17 cellular contexts compared by ENCODE assay signal in genomic region chr12:57881035-57881973, GRCh38. TPM values are rescaled to one million over a fixed set of nuclear protein-coding genes. Genes with fewer than 3 reads are reported as not detected.
DNase-seq lines count a peak whose midpoint lies in the region; ATAC-seq, FAIRE-seq and TF ChIP-seq lines count a peak whose summit lies in the region.
"Had no signal": no experiment of that assay in that cellular context is flagged by ENCODE, and none has a peak within 500 bp of the region (broad histone marks: within the 10 kb centered on the region; RNA-seq: fewer than 3 reads in every experiment).

No MANE protein-coding gene starts in this region.

- peaks cover 6% of the 10 kb centered on the region for H3K9me3 Mint-ChIP-seq in astrocyte (ENCODE audit: unreplicated experiment)

- TF ChIP-seq RAD21 in IMR-90 (IDR thresholded peaks at IDR 0.05; ENCODE audit: low read length), result no peak

- peak overlapping the region; percentile 2; the same call in 1 of the 2 replicates for H2BK120ac ChIP-seq in IMR-90 (ENCODE audit: low read depth, low read length)

- DNase-seq in IMR-90 (peak; percentile 71), astrocyte (ENCODE audit: low read depth) (peak; percentile 79), left ventricle myocardium inferior (no peak), small intestine (peak; percentile 90), GF-D8 (lab: John Stamatoyannopoulos, UW) (no peak), NCI-H146 (lab: John Stamatoyannopoulos, UW) (no peak)
- no peak for DNase-seq in activated naive CD4-positive, alpha-beta T cell (lab: John Stamatoyannopoulos, UW)
- DNase-seq: activated CD4-positive, alpha-beta T cell treated with anti-CD3 and anti-CD28 coated beads for 48 hours; activated T-cell treated with anti-CD3 and anti-CD28 coated beads, Interleukin-2, amount 50 U/mL, for 48 hours; DMS53; mesenchymal stem cell; NCI-H1694; NCI-H524; nucleus accumbens; T-helper 2 cell had no signal

- dilution Hi-C loops in IMR-90 (cut with HindIII; ENCODE audit: low sequenced_read_pairs, unreplicated experiment), result no loop called here

- 67% methylated on average over 2 of the region's 9 CpGs; no CpG with 5 or more reads in 1 of the 2 experiments for WGBS in IMR-90 (ENCODE audit: extremely low coverage in 2 of 2, insufficient read length in 1 of 2), 2 experiments
- 88 to 96% (median 94%) methylated on average over 9 of the region's 9 CpGs for WGBS in small intestine, 3 donors

- H3K27ac Mint-ChIP-seq in astrocyte (ENCODE audit: unreplicated experiment), result no peak overlapping the region

- 0 out of 4 replicates have a peak, but pooled peaks cover 0 to 3% of the 10 kb centered on the region in 2 experiments for H3K79me1 ChIP-seq in IMR-90 (ENCODE audit: low read depth in 1 of 2, low read length in 2 of 2)

- H3K36me3 ChIP-seq in IMR-90 (ENCODE audit: control insufficient read depth, insufficient read depth, low read length) (no peaks in the 10 kb centered on the region), astrocyte (ENCODE audit: insufficient read depth, low read length) (no peaks in the 10 kb centered on the region), left ventricle myocardium inferior (no peaks in the 10 kb centered on the region), small intestine (ENCODE audit: control insufficient read depth in 2 of 2, insufficient read depth in 2 of 2, low read length in 2 of 2) (no peaks in the 10 kb centered on the region)
- H3K36me3 ChIP-seq: BLaER1, HAP-1 had no signal

- H3K4me3 Mint-ChIP-seq in astrocyte (ENCODE audit: unreplicated experiment), result no peak overlapping the region

- peak overlapping the region; percentile 41; the same call in 1 of the 2 replicates for H2AK5ac ChIP-seq in IMR-90 (ENCODE audit: low read depth, low read length)

- peak overlapping the region; percentile 69; the same call in 1 of the 2 replicates for H2BK20ac ChIP-seq in IMR-90 (ENCODE audit: low read depth, low read length)

- H3K9ac ChIP-seq in IMR-90 (ENCODE audit: low read depth, low read length), result no peak overlapping the region
- no peak overlapping the region for H3K9ac ChIP-seq in astrocyte (ENCODE audit: low read length)
- H3K9ac ChIP-seq: BLaER1 had no signal

- H3K4me1 Mint-ChIP-seq in astrocyte (ENCODE audit: low read depth, unreplicated experiment), result peaks cover 4% of the 10 kb centered on the region

- H3K9me1 ChIP-seq in IMR-90 (ENCODE audit: insufficient read depth, low read length), result peaks cover 7% of the 10 kb centered on the region; the same call in 1 of the 2 replicates

- H2BK5ac ChIP-seq in IMR-90 (ENCODE audit: low read depth, low read length, poor library complexity, severe bottlenecking), result no peak overlapping the region

- H3K27me3 ChIP-seq in IMR-90 (ENCODE audit: control insufficient read depth, insufficient read depth, low read length), result no peaks in the 10 kb centered on the region
- H3K27me3 ChIP-seq in astrocyte (ENCODE audit: insufficient read depth, low read length), result no peaks in the 10 kb centered on the region
- H3K27me3 ChIP-seq in left ventricle myocardium inferior (ENCODE audit: low read depth), result no peaks in the 10 kb centered on the region
- H3K27me3 ChIP-seq in small intestine (ENCODE audit: control insufficient read depth in 2 of 2, insufficient read depth in 2 of 2, low read length in 2 of 2), result no peaks in the 10 kb centered on the region
- H3K27me3 ChIP-seq: BLaER1 had no signal

- peak overlapping the region; percentile 38; the same call in 1 of the 2 replicates for H3K14ac ChIP-seq in IMR-90 (replicated peaks; ENCODE audit: low read depth, low read length)

- H4K20me1 ChIP-seq in IMR-90 (ENCODE audit: insufficient read depth, low read length) (no peaks in the 10 kb centered on the region), astrocyte (ENCODE audit: insufficient read depth, low read length) (no peaks in the 10 kb centered on the region)
- H4K20me1 ChIP-seq: BLaER1 had no signal

- H2AK9ac ChIP-seq in IMR-90 (replicated peaks; ENCODE audit: low read depth, low read length, poor library complexity), result no peak overlapping the region

- H4K5ac ChIP-seq in IMR-90 (ENCODE audit: low read depth, low read length), result no peak overlapping the region

- peak overlapping the region; percentile 1; the same call in 1 of the 2 replicates for H3K18ac ChIP-seq in IMR-90 (ENCODE audit: low read depth, low read length)

- peaks cover 2% of the 10 kb centered on the region for H3K27me3 Mint-ChIP-seq in astrocyte (ENCODE audit: low read depth, unreplicated experiment)

- no peaks in the 10 kb centered on the region for H3K36me3 Mint-ChIP-seq in astrocyte (ENCODE audit: low read depth, unreplicated experiment)

- FAIRE-seq in astrocyte (lab: Jason Lieb, UNC), result no peak
- FAIRE-seq in small intestine (lab: Jason Lieb, UNC), result no peak

- H3K23ac ChIP-seq in IMR-90 (ENCODE audit: low read depth, low read length), result peak overlapping the region; percentile 84; the same call in 1 of the 2 replicates

- POLR2A ChIA-PET in IMR-90 (lab: Charles Lee; ENCODE audit: unreplicated experiment), result interaction anchor here (1.0 kb wide), 1 partner anchor 16 kb away, joined by 3 read pairs; no protein-coding TSS in a partner anchor

- no peak overlapping the region for H3K27ac ChIP-seq in IMR-90 (ENCODE audit: insufficient read depth, low read length)
- H3K27ac ChIP-seq in astrocyte (ENCODE audit: low read depth, low read length), result no peak overlapping the region
- peak overlapping the region; percentile 77 for H3K27ac ChIP-seq in left ventricle myocardium inferior (replicated peaks)
- H3K27ac ChIP-seq in small intestine (ENCODE audit: low read depth in 1 of 2, low read length in 1 of 2), result peak overlapping the region; percentile 32 to 73
- H3K27ac ChIP-seq: BLaER1 had no signal

- no peak for TF ChIP-seq POLR2A in IMR-90 (IDR thresholded peaks at IDR 0.05; ENCODE audit: low read depth, low read length)

- H3K9me3 ChIP-seq in IMR-90 (ENCODE audit: control insufficient read depth, insufficient read depth, low read length), result 0 out of 2 replicates have a peak, but pooled peaks cover 3% of the 10 kb centered on the region
- no peaks in the 10 kb centered on the region for H3K9me3 ChIP-seq in astrocyte (ENCODE audit: insufficient read depth, low read depth, low read length)
- peaks cover 8% of the 10 kb centered on the region for H3K9me3 ChIP-seq in left ventricle myocardium inferior (replicated peaks)
- no peaks in the 10 kb centered on the region for H3K9me3 ChIP-seq in small intestine (ENCODE audit: control insufficient read depth, low read depth)
- H3K9me3 ChIP-seq: HAP-1 had no signal

- H3K4me2 ChIP-seq in IMR-90 (ENCODE audit: low read depth, low read length) (no peak overlapping the region), astrocyte (ENCODE audit: low read length) (peak overlapping the region; percentile 12)
- H3K4me2 ChIP-seq: BLaER1 had no signal

- CTCF ChIA-PET in IMR-90 (lab: Yijun Ruan, JAX), result interaction anchor here (0.5 kb wide), 1 partner anchor 10 kb away, joined by 3 read pairs; no protein-coding TSS in a partner anchor

- H3K79me2 ChIP-seq in astrocyte (ENCODE audit: insufficient read depth, low read length), result no peaks in the 10 kb centered on the region

- H3K4me3 ChIP-seq in IMR-90 (ENCODE audit: insufficient read depth, low read depth, low read length) (no peak overlapping the region), astrocyte (ENCODE audit: insufficient read depth, low read depth, low read length) (no peak overlapping the region), left ventricle myocardium inferior (no peak overlapping the region), small intestine (ENCODE audit: low read depth in 1 of 2, low read length in 2 of 2) (no peak overlapping the region)
- H3K4me3 ChIP-seq: BLaER1, HAP-1 had no signal

- H3K4me1 ChIP-seq in IMR-90 (ENCODE audit: control insufficient read depth, insufficient read depth, low read length), result peaks cover 5% of the 10 kb centered on the region
- peaks cover 6% of the 10 kb centered on the region for H3K4me1 ChIP-seq in astrocyte (ENCODE audit: insufficient read depth, low read length)
- H3K4me1 ChIP-seq in left ventricle myocardium inferior, result peaks cover 4% of the 10 kb centered on the region
- H3K4me1 ChIP-seq in small intestine (ENCODE audit: control insufficient read depth in 2 of 2, insufficient read depth in 1 of 2, low read depth in 1 of 2, low read length in 1 of 2), result peaks cover 0 to 2% of the 10 kb centered on the region in 2 donors
- H3K4me1 ChIP-seq: BLaER1, HAP-1 had no signal

- intact Hi-C loops in IMR-90 (cut with micrococcal nuclease), result no loop called here
- intact Hi-C loops in left ventricle myocardium inferior (cut with micrococcal nuclease), result no loop called here

- TF ChIP-seq CTCF in IMR-90 (conservative IDR thresholded peaks at IDR 0.05; ENCODE audit: low read depth, low read length) (no peak), astrocyte (IDR thresholded peaks at IDR 0.05; ENCODE audit: insufficient read depth, low read depth, low read length) (no peak), left ventricle myocardium inferior (IDR thresholded peaks at IDR 0.05; ENCODE audit: borderline replicate concordance) (no peak)

- no peak overlapping the region; a peak in 1 of 4 replicates for H4K8ac ChIP-seq in IMR-90 (ENCODE audit: low read depth in 2 of 2, low read length in 2 of 2)

- in situ Hi-C loops in IMR-90 (cut with MboI; ENCODE audit: low sequenced_read_pairs), result no loop called here

- no peak overlapping the region for H2AFZ ChIP-seq in IMR-90 (replicated peaks; ENCODE audit: low read length, poor library complexity)
- H2AFZ ChIP-seq in astrocyte (ENCODE audit: low read depth, low read length), result no peak overlapping the region

- no peak overlapping the region; the same call in 1 of the 2 replicates for H3K56ac ChIP-seq in IMR-90 (ENCODE audit: extremely low read depth, insufficient read depth, low read length)

- H4K91ac ChIP-seq in IMR-90 (ENCODE audit: insufficient read depth, low read depth, low read length), result no peak overlapping the region; the same call in 1 of the 2 replicates

- H3K4ac ChIP-seq in IMR-90 (ENCODE audit: low read depth, low read length), result peak overlapping the region; percentile 28; the same call in 1 of the 2 replicates

- no TSS peak for BruUV-seq in IMR-90 (replicated peaks; lab: Mats Ljungman, UMichigan)

- H2BK15ac ChIP-seq in IMR-90 (ENCODE audit: low read depth, low read length), result peak overlapping the region; percentile 85; the same call in 1 of the 3 replicates

- ATAC-seq in IMR-90 (ENCODE audit: low read depth), result peak; percentile 76

TF ChIP-seq in IMR-90, 13 proteins besides CTCF, POLR2A, EP300 and RAD21 (continues in another document):
- TF ChIP-seq FOS (IDR thresholded peaks at IDR 0.05; ENCODE audit: low read depth, low read length), result no peak; the same call in 1 of the 2 replicates
- no peak for TF ChIP-seq RCOR1 (IDR thresholded peaks at IDR 0.05; ENCODE audit: insufficient replicate concordance, low read length)
- TF ChIP-seq MXI1 (IDR thresholded peaks at IDR 0.05; ENCODE audit: borderline replicate concordance, low read depth, low read length), result no peak
- TF ChIP-seq BHLHE40 (IDR thresholded peaks at IDR 0.05; ENCODE audit: low read depth, low read length), result no peak

RNA-seq across cellular contexts. Expression of gene CTDSP2, which starts 34.8 kb away (rescaled TPM):
- total RNA-seq in IMR-90 (2012; rRNA removed) (79.4 and 114 TPM in 2 replicates), astrocyte (87.1 and 91.9 TPM in 2 replicates), left ventricle myocardium inferior (82.6 TPM)
- polyA plus RNA-seq in IMR-90 (2012; rRNA removed) (150 and 156 TPM in 2 replicates), small intestine (10 to 100 TPM; 35.1 to 58.1 (median 45.4) TPM)
- polyA plus RNA-seq in IMR-90 (2012; cell fraction: cytosol; rRNA removed), result 134 and 187 TPM in 2 replicates
- polyA plus RNA-seq in IMR-90 (2012; cell fraction: nucleus; rRNA removed; ENCODE audit: low replicate concordance), result 152 and 213 TPM in 2 replicates

Comparison
In these comparisons a context has a peak if more than half of its experiments do, and no peak if none do; other contexts are left out.
1. DNase-seq: peak in IMR-90 (single experiment), astrocyte (single experiment) and small intestine (single experiment); none in left ventricle myocardium inferior (single experiment), activated naive CD4-positive, alpha-beta T cell (0 of 4), GF-D8 (single experiment) and NCI-H146 (single experiment).
2. H3K27ac ChIP-seq: peak in left ventricle myocardium inferior (single experiment) and small intestine (2 of 2); none in IMR-90 (single experiment) and astrocyte (single experiment).